11 cellular contexts compared by ENCODE assay signal in the genomic region with DNA sequence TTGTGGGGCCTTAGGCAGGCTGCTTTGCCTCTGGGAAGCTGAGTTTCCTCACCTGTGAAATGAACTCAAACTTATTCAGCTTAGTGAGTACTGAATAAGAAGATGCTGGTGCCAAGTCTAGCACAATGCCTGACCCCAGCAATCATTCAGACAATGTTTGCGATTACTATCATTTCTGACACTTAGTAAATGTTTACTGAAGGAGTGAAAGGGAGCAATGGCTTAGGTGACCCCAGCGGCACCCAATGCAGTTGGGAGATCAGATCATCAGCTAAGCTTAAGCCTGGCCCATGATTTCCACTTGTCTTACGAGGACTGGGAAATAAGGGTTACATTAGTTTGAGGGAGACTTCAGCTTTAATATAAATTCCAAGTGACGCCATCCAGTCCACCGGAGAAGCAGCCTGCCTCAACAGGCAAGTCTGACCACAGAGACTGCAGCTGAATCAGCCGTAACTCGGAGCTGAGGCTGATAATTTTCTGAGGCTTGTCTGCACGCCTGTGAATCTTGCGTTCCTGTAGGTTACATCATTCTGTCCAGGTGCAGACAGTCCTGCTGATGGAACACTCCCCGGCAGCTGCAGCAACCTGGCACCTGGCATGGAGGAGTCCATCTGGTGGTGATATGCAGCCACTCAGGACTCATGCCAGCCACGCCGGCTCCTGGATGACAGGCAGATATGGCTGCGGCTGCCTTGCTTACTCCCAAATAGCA. TPM values are rescaled to one million over a fixed set of nuclear protein-coding genes. Genes with fewer than 3 reads are reported as not detected.
DNase-seq lines count a peak whose midpoint lies in the region; ATAC-seq and TF ChIP-seq lines count a peak whose summit lies in the region.
"Had no signal": no experiment of that assay in that cellular context is flagged by ENCODE, and none has a peak within 500 bp of the region (broad histone marks: within the 10 kb centered on the region; RNA-seq: fewer than 3 reads in every experiment).

No MANE protein-coding gene starts in this region.

- H3K9me3 Mint-ChIP-seq in Calu3 (ENCODE audit: low read depth, unreplicated experiment), result no peaks in the 10 kb centered on the region
- peaks cover 4% of the 10 kb centered on the region; the same call in 1 of the 2 replicates for H3K9me3 Mint-ChIP-seq in WTC11
- H3K9me3 Mint-ChIP-seq: CD4-positive, CD25-positive, alpha-beta regulatory T cell; IgD-negative memory B cell had no signal

- no peak overlapping the region for H2BK120ac ChIP-seq in mesendoderm (ENCODE audit: low read depth, low read length)

- H3K18ac ChIP-seq in mesendoderm (ENCODE audit: low read length), result no peak overlapping the region

- H4K5ac ChIP-seq in mesendoderm (ENCODE audit: low read length), result no peak overlapping the region

- no peak overlapping the region for H3K4me2 ChIP-seq in mesendoderm (ENCODE audit: low read length)

- H3K27me3 Mint-ChIP-seq in Calu3 (ENCODE audit: unreplicated experiment) (no peaks in the 10 kb centered on the region), WTC11 (ENCODE audit: low read depth) (no peaks in the 10 kb centered on the region)

- CTCF ChIA-PET in Calu3 (lab: Charles Lee), result interaction anchor here (0.6 to 2.9 kb wide), 10 partner anchors 7 to 214 kb away, joined by 3 to 13 read pairs (median 6); a partner anchor contains a TSS
- CTCF ChIA-PET in WTC11 (lab: Charles Lee), result interaction anchor here (1.0 to 4.7 kb wide), 6 partner anchors 7 to 194 kb away, joined by 3 to 36 read pairs (median 4); no protein-coding TSS in a partner anchor
- CTCF ChIA-PET in A673 (lab: Charles Lee), result interaction anchor here (1.0 kb wide), 1 partner anchor 168 kb away, joined by 3 read pairs; no protein-coding TSS in a partner anchor
- CTCF ChIA-PET in GM10248 (lab: Yijun Ruan, JAX), result interaction anchor here (0.8 to 5.1 kb wide), 5 partner anchors 7 to 168 kb away, joined by 3 to 66 read pairs (median 5); no protein-coding TSS in a partner anchor

- no peak for ATAC-seq in WTC11
- no peak for ATAC-seq in GM18907 (IDR thresholded peaks at IDR 0.05; ENCODE audit: unreplicated experiment)

- H3K79me1 ChIP-seq in mesendoderm (ENCODE audit: low read length), result no peaks in the 10 kb centered on the region

- H2AK5ac ChIP-seq in mesendoderm (ENCODE audit: low read length), result no peak overlapping the region

- no peak overlapping the region for H4K8ac ChIP-seq in mesendoderm (ENCODE audit: low read depth, low read length)

- H3K23ac ChIP-seq in mesendoderm (ENCODE audit: low read length), result peak overlapping the region; percentile 70

- no peak for TF ChIP-seq CTCF in Calu3 (IDR thresholded peaks at IDR 0.05; ENCODE audit: unreplicated experiment)
- TF ChIP-seq CTCF in WTC11 (IDR thresholded peaks at IDR 0.05), result no peak
- TF ChIP-seq CTCF in A673 (conservative IDR thresholded peaks at IDR 0.05; ENCODE audit: low read depth, low read length), result no peak
- TF ChIP-seq CTCF in GM10248 (IDR thresholded peaks at IDR 0.05; ENCODE audit: control extremely low read depth, extremely low read depth, low read depth, missing control alignments), result no peak

- H3K56ac ChIP-seq in mesendoderm (ENCODE audit: low read length), result no peak overlapping the region

- H3K36me3 ChIP-seq in mesendoderm (ENCODE audit: control insufficient read depth, insufficient read depth, low read length), result no peaks in the 10 kb centered on the region
- no peaks in the 10 kb centered on the region for H3K36me3 ChIP-seq in A673 (ENCODE audit: insufficient read depth, low read length, poor library complexity, severe bottlenecking)

- no peak overlapping the region for H2BK15ac ChIP-seq in mesendoderm (replicated peaks; ENCODE audit: low read depth)

- H3K4me3 Mint-ChIP-seq in Calu3 (ENCODE audit: low read depth, unreplicated experiment), result no peak overlapping the region
- no peak overlapping the region for H3K4me3 Mint-ChIP-seq in WTC11
- H3K4me3 Mint-ChIP-seq: CD4-positive, CD25-positive, alpha-beta regulatory T cell; IgD-negative memory B cell had no signal

- H3K27ac Mint-ChIP-seq in Calu3 (ENCODE audit: unreplicated experiment) (no peak overlapping the region), WTC11 (peak overlapping the region; percentile 42; the same call in 1 of the 2 replicates)
- H3K27ac Mint-ChIP-seq: CD4-positive, CD25-positive, alpha-beta regulatory T cell; IgD-negative memory B cell had no signal

- no peak overlapping the region for H2BK5ac ChIP-seq in mesendoderm (ENCODE audit: low read length)

- H3K4me3 ChIP-seq in mesendoderm (ENCODE audit: low read length) (no peak overlapping the region), A673 (ENCODE audit: low read depth, low read length, poor library complexity, severe bottlenecking) (no peak overlapping the region)

- WGBS in mesendoderm (ENCODE audit: extremely low coverage, insufficient coverage, low lambda C conversion rate), result no CpG with 5 or more reads among the region's 13 CpGs

- POLR2A ChIA-PET in WTC11 (lab: Charles Lee), result no interaction called here
- POLR2A ChIA-PET in A673 (lab: Charles Lee; ENCODE audit: low non-redundant PET), result no interaction called here
- POLR2A ChIA-PET in GM10248 (lab: Yijun Ruan, JAX), result no interaction called here

- BruUV-seq in Calu3 (replicated peaks; lab: Mats Ljungman, UMichigan) (no TSS peak), A673 (replicated peaks; lab: Mats Ljungman, UMichigan) (no TSS peak)

- peak; percentile 34 for DNase-seq in Calu3
- DNase-seq in NCI-H2029 treated with DMSO at 0.1 percent for 48 hours (lab: John Stamatoyannopoulos, UW), result peak; percentile 76
- no peak for DNase-seq in WTC11 (ENCODE audit: low spot score)
- DNase-seq in mesendoderm, result no peak
- no peak for DNase-seq in A673 (ENCODE audit: low spot score)
- DNase-seq in stimulated activated CD4-positive, alpha-beta T cell treated with anti-CD3 and anti-CD28 coated beads, Interleukin-4, amount 100 ng/mL, for 1 hour, result no peak
- DNase-seq in GM10248 (ENCODE audit: extremely low spot score), result no peak
- DNase-seq: CD4-positive, CD25-positive, alpha-beta regulatory T cell had no signal

- intact Hi-C loops in Calu3 (cut with micrococcal nuclease; ENCODE audit: unreplicated experiment), result no loop called here
- intact Hi-C loops in A673 (cut with micrococcal nuclease; ENCODE audit: unreplicated experiment), result no loop called here

- H3K9me3 ChIP-seq in A673 (ENCODE audit: low read depth, low read length, poor library complexity, severe bottlenecking), result no peaks in the 10 kb centered on the region

- H3K27me3 ChIP-seq in mesendoderm (ENCODE audit: insufficient read depth, low read length, poor library complexity) (no peaks in the 10 kb centered on the region), A673 (replicated peaks; ENCODE audit: insufficient read depth, low read depth, low read length, poor library complexity) (no peaks in the 10 kb centered on the region)
- H3K27me3 ChIP-seq: dorsolateral prefrontal cortex had no signal

- H3K4me1 ChIP-seq in mesendoderm (ENCODE audit: control insufficient read depth, low read depth, low read length) (no peaks in the 10 kb centered on the region), A673 (ENCODE audit: insufficient read depth, low read length, poor library complexity, severe bottlenecking) (peaks cover 17% of the 10 kb centered on the region)

- no peak overlapping the region for H3K4ac ChIP-seq in mesendoderm (ENCODE audit: low read depth, low read length)

- H3K36me3 Mint-ChIP-seq in Calu3 (ENCODE audit: insufficient read depth, unreplicated experiment), result no peaks in the 10 kb centered on the region
- H3K36me3 Mint-ChIP-seq in WTC11, result peaks cover 10% of the 10 kb centered on the region
- H3K36me3 Mint-ChIP-seq: CD4-positive, CD25-positive, alpha-beta regulatory T cell had no signal

- no peak overlapping the region for H3K27ac ChIP-seq in mesendoderm (ENCODE audit: low read depth, low read length)
- no peak overlapping the region for H3K27ac ChIP-seq in A673 (ENCODE audit: low read depth, low read length, poor library complexity, severe bottlenecking)
- H3K27ac ChIP-seq: dorsolateral prefrontal cortex had no signal

- peaks cover 38% of the 10 kb centered on the region for H3K4me1 Mint-ChIP-seq in Calu3 (ENCODE audit: low read depth, unreplicated experiment)
- peaks cover 39% of the 10 kb centered on the region for H3K4me1 Mint-ChIP-seq in WTC11
- H3K4me1 Mint-ChIP-seq: CD4-positive, CD25-positive, alpha-beta regulatory T cell; IgD-negative memory B cell had no signal

- H3K79me2 ChIP-seq in mesendoderm (ENCODE audit: control insufficient read depth, insufficient read depth, low read length), result no peaks in the 10 kb centered on the region

- H3K9ac ChIP-seq in mesendoderm (ENCODE audit: low read length), result no peak overlapping the region

TF ChIP-seq in WTC11, 78 proteins besides CTCF, POLR2A, EP300 and RAD21 (continues in another document):
- peak; percentile 29; the same call in 1 of the 2 replicates for TF ChIP-seq GABPB1 (CRISPR knock-in tag; IDR thresholded peaks at IDR 0.05)
- TF ChIP-seq EMX1 (CRISPR knock-in tag; IDR thresholded peaks at IDR 0.05), result no peak
- TF ChIP-seq NR2C2 (CRISPR knock-in tag; IDR thresholded peaks at IDR 0.05), result no peak
- no peak for TF ChIP-seq ZNF263 (CRISPR knock-in tag; IDR thresholded peaks at IDR 0.05; ENCODE audit: low read depth)
- TF ChIP-seq ZNF423 (CRISPR knock-in tag; IDR thresholded peaks at IDR 0.05), result no peak
- TF ChIP-seq, protein P1, sequence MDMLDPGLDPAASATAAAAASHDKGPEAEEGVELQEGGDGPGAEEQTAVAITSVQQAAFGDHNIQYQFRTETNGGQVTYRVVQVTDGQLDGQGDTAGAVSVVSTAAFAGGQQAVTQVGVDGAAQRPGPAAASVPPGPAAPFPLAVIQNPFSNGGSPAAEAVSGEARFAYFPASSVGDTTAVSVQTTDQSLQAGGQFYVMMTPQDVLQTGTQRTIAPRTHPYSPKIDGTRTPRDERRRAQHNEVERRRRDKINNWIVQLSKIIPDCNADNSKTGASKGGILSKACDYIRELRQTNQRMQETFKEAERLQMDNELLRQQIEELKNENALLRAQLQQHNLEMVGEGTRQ (CRISPR knock-in tag; IDR thresholded peaks at IDR 0.05), result no peak
- TF ChIP-seq, protein P2, sequence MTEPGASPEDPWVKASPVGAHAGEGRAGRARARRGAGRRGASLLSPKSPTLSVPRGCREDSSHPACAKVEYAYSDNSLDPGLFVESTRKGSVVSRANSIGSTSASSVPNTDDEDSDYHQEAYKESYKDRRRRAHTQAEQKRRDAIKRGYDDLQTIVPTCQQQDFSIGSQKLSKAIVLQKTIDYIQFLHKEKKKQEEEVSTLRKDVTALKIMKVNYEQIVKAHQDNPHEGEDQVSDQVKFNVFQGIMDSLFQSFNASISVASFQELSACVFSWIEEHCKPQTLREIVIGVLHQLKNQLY (CRISPR knock-in tag; IDR thresholded peaks at IDR 0.05), result no peak

RNA-seq across cellular contexts. Expression of a gene that starts 34.8 kb away (rescaled TPM):
- not detected in 2 replicates for total RNA-seq in Calu3 (2022)
- 0.21 to 0.55 TPM in 2 of 3 replicates, not detected in the other for total RNA-seq in WTC11 (2021)
- 1.6 TPM for polyA plus RNA-seq in mesendoderm (2013, experiment 1 of 2)
- polyA plus RNA-seq in mesendoderm (2013, experiment 2 of 2), result 1.8 TPM
- 0.71 and 2.3 TPM in 2 replicates for total RNA-seq in A673 (2021)
- total RNA-seq: CD4-positive, CD25-positive, alpha-beta regulatory T cell had no signal
- polyA plus RNA-seq: CD4-positive, CD25-positive, alpha-beta regulatory T cell; IgD-negative memory B cell had no signal

RNA-seq across cellular contexts. Expression of a gene that starts 49.5 kb away (rescaled TPM):
- total RNA-seq in Calu3 (2022) (112 and 118 TPM in 2 replicates), WTC11 (2021) (19.1 to 22.3 TPM (median 21.8 TPM) in 3 replicates), A673 (2021) (25.5 and 25.8 TPM in 2 replicates)
- polyA plus RNA-seq in mesendoderm (2013, experiment 1 of 2), result 12.0 TPM
- polyA plus RNA-seq in mesendoderm (2013, experiment 2 of 2), result 11.8 TPM

Comparison
In these comparisons a context has a peak if more than half of its experiments do, and no peak if none do; other contexts are left out.
1. DNase-seq: peak in Calu3 (single experiment) and NCI-H2029 treated with DMSO at 0.1 percent for 48 hours (single experiment); none in WTC11 (single experiment), mesendoderm (single experiment), A673 (single experiment), stimulated activated CD4-positive, alpha-beta T cell treated with anti-CD3 and anti-CD28 coated beads, Interleukin-4, amount 100 ng/mL, for 1 hour (single experiment) and GM10248 (single experiment).